ENCODE assay signal across 8 cellular contexts in genomic region chr2:241317391-241317790, GRCh38. TPM values are rescaled to one million over a fixed set of nuclear protein-coding genes. Genes with fewer than 3 reads are reported as not detected.
DNase-seq lines count a peak whose midpoint lies in the region; ATAC-seq and TF ChIP-seq lines count a peak whose summit lies in the region.

No MANE protein-coding gene starts in this region.

- no peaks in the 10 kb centered on the region for H3K27me3 ChIP-seq in Caco-2 (replicated peaks; ENCODE audit: control insufficient read depth, insufficient read depth, low read length)

- DNase-seq in Caco-2 (no peak), MV-4-11 (lab: John Stamatoyannopoulos, UW) (peak; percentile 80), coronary artery (ENCODE audit: low spot score) (no peak), neural crest cell (ENCODE audit: low read depth, low spot score) (no peak), NCI-H2081 (lab: John Stamatoyannopoulos, UW) (no peak), GM10266 (ENCODE audit: extremely low spot score) (no peak), hypothalamus (lab: John Stamatoyannopoulos, UW) (no peak)

- CTCF ChIA-PET in Caco-2 (lab: Charles Lee): no interaction called here

- ATAC-seq in HG03521 (IDR thresholded peaks at IDR 0.05; ENCODE audit: unreplicated experiment): no peak

- peak overlapping the region; percentile 100 for H3K4me3 Mint-ChIP-seq in Caco-2 (ENCODE audit: unreplicated experiment)
- H3K4me3 Mint-ChIP-seq in neural crest cell: peak overlapping the region; percentile 100

- POLR2A ChIA-PET in Caco-2 (lab: Charles Lee): no interaction called here

- H3K4me3 ChIP-seq in Caco-2 (ENCODE audit: low read depth, low read length): peak overlapping the region; percentile 92
- H3K4me3 ChIP-seq in coronary artery: peak overlapping the region; percentile 86

- no peaks in the 10 kb centered on the region for H3K9me3 ChIP-seq in Caco-2

- H3K36me3 ChIP-seq in Caco-2 (ENCODE audit: control insufficient read depth, insufficient read depth, low read length): no peaks in the 10 kb centered on the region

- peak overlapping the region; percentile 100 for H3K27ac Mint-ChIP-seq in Caco-2 (ENCODE audit: unreplicated experiment)
- no peak overlapping the region for H3K27ac Mint-ChIP-seq in neural crest cell (ENCODE audit: unreplicated experiment)

- peak overlapping the region; percentile 90 to 96 for H3K27ac ChIP-seq in coronary artery

- intact Hi-C loops in Caco-2 (cut with micrococcal nuclease; ENCODE audit: unreplicated experiment): no loop called here

- H3K27me3 Mint-ChIP-seq in Caco-2 (ENCODE audit: insufficient read depth, unreplicated experiment): no peaks in the 10 kb centered on the region
- peaks cover 2% of the 10 kb centered on the region for H3K27me3 Mint-ChIP-seq in neural crest cell (ENCODE audit: low read depth)

- H3K4me1 Mint-ChIP-seq in Caco-2 (ENCODE audit: low read depth, unreplicated experiment) (peaks cover 17% of the 10 kb centered on the region), neural crest cell (peaks cover 64% of the 10 kb centered on the region)

- BruUV-seq in Caco-2 (replicated peaks; lab: Mats Ljungman, UMichigan): TSS peak; percentile 26

- 0 out of 2 replicates have a peak, but pooled peaks cover 12% of the 10 kb centered on the region for H3K4me1 ChIP-seq in Caco-2

- no peak for TF ChIP-seq CTCF in Caco-2 (IDR thresholded peaks at IDR 0.05; ENCODE audit: insufficient read depth in 1 of 2, low read depth in 1 of 2, low read length in 1 of 2, severe bottlenecking in 1 of 2, unreplicated experiment in 1 of 2)
- no peak for TF ChIP-seq CTCF in coronary artery (IDR thresholded peaks at IDR 0.05)
- no peak for TF ChIP-seq CTCF in neural crest cell (conservative IDR thresholded peaks at IDR 0.05)
- TF ChIP-seq CTCF in GM10266 (IDR thresholded peaks at IDR 0.05; ENCODE audit: control insufficient read depth, insufficient read depth, low read depth, missing control alignments): no peak

- H3K9me3 Mint-ChIP-seq in Caco-2 (ENCODE audit: unreplicated experiment) (no peaks in the 10 kb centered on the region), neural crest cell (no peaks in the 10 kb centered on the region)

- peaks cover 58% of the 10 kb centered on the region for H3K36me3 Mint-ChIP-seq in Caco-2 (ENCODE audit: insufficient read depth, unreplicated experiment)
- H3K36me3 Mint-ChIP-seq in neural crest cell (ENCODE audit: low read depth): peaks cover 5% of the 10 kb centered on the region

RNA-seq across cellular contexts. Expression of gene SEPTIN2, which starts 1.7 kb away (rescaled TPM):
- total RNA-seq in Caco-2 (2022) (209 TPM in 2 replicates), neural crest cell (466 and 490 TPM in 2 replicates)

RNA-seq across cellular contexts. Expression of gene HDLBP, which starts 1.9 kb away (rescaled TPM):
- 350 and 379 TPM in 2 replicates for total RNA-seq in Caco-2 (2022)
- 320 and 333 TPM in 2 replicates for total RNA-seq in neural crest cell

RNA-seq across cellular contexts. Expression of gene FARP2, which starts 38.7 kb away (rescaled TPM):
- total RNA-seq in Caco-2 (2022) (37.2 and 37.3 TPM in 2 replicates), neural crest cell (34.4 and 36.1 TPM in 2 replicates)
